Comparison of ENCODE assay signal across 14 cellular contexts in the genomic region with DNA sequence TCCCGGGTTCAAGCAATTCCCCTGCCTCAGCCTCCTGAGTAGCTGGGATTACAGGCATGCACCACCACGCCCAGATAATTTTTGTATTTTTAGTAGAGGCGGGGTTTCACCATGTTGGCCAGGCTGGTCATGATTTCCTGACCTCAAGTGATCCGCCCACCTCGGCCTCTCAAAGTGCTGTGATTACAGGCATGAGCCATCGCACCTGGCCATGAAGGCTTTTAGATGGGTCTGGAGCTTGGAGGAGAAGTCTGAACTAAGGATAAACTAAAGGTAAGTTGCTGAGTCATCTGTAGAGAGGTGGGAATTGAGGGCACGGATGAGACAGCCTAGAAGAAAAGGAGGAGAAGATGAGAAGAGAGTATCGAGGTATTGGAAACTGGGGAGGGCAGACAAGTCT. TPM values are rescaled to one million over a fixed set of nuclear protein-coding genes. Genes with fewer than 3 reads are reported as not detected.
DNase-seq lines count a peak whose midpoint lies in the region; TF ChIP-seq lines count a peak whose summit lies in the region.
"Not testable (repeated sequence)": the region's sequence is repeated elsewhere in the genome, so short reads cannot be mapped to it uniquely, and the experiment has no call there.
"Had no signal": no experiment of that assay in that cellular context is flagged by ENCODE, and none has a peak within 500 bp of the region (broad histone marks: within the 10 kb centered on the region; RNA-seq: fewer than 3 reads in every experiment).

Gene TENM3, plus strand, starts transcription at position 199 of the 400 bp plus-strand sequence. CDS start 80,619 bp downstream, outside the sequence.

- 92 to 95% methylated on average over 8 of the region's 8 CpGs for WGBS in tibial nerve, 2 donors

- H3K36me3 ChIP-seq in HUES48 (ENCODE audit: control insufficient read depth, insufficient read depth, low read length); cardiac muscle cell; tibial nerve: not testable (repeated sequence)

- H3K4me3 ChIP-seq in AG04450 (ENCODE audit: low read depth, low read length); HUES48 (ENCODE audit: low read depth, low read length); cardiac muscle cell; tibial nerve: not testable (repeated sequence)

- H3K9me3 ChIP-seq in AG04450 (ENCODE audit: control insufficient read depth, insufficient read depth, low read length); HUES48 (ENCODE audit: control insufficient read depth, insufficient read depth, low read length); cardiac muscle cell (ENCODE audit: low read depth); tibial nerve: not testable (repeated sequence)

- TF ChIP-seq CTCF in AG04450 (IDR thresholded peaks at IDR 0.05; ENCODE audit: low read depth, low read length); cardiac muscle cell (IDR thresholded peaks at IDR 0.05; ENCODE audit: low read depth, low read length); tibial nerve (IDR thresholded peaks at IDR 0.05): not testable (repeated sequence)

- CTCF ChIA-PET in AG04450 (lab: Charles Lee) = not testable (repeated sequence)

- not testable (repeated sequence) for H3K9ac ChIP-seq in HUES48 (ENCODE audit: low read depth, low read length)

- POLR2A ChIA-PET in AG04450 (lab: Yijun Ruan, JAX) = not testable (repeated sequence)

- in situ Hi-C loops in SK-MEL-5 (cut with HindIII; ENCODE audit: low pct_unique_long_range_greater_than_20kb, low sequenced_read_pairs) = not testable (repeated sequence)

- H3K4me1 ChIP-seq in HUES48 (ENCODE audit: control insufficient read depth, insufficient read depth, low read length) (peaks cover 48% of the 10 kb centered on the region), cardiac muscle cell (ENCODE audit: low read depth) (peaks cover 35% of the 10 kb centered on the region), tibial nerve (peaks cover 0 to 12% (median 0%) of the 10 kb centered on the region in 4 donors)

- H3K27me3 ChIP-seq in AG04450 (ENCODE audit: control insufficient read depth, insufficient read depth, low read length); HUES48 (ENCODE audit: control insufficient read depth, insufficient read depth, low read length); cardiac muscle cell; tibial nerve: not testable (repeated sequence)

- TF ChIP-seq POLR2A in tibial nerve (IDR thresholded peaks at IDR 0.05) = not testable (repeated sequence)

- H3K27ac ChIP-seq in AG04450 (ENCODE audit: low read depth, low read length); cardiac muscle cell; tibial nerve: not testable (repeated sequence)
- peak within 1 kb of the TSS; percentile 40 for H3K27ac ChIP-seq in HUES48 (ENCODE audit: low read depth, low read length)

- not testable (repeated sequence) for DNase-seq in AG04450 (ENCODE audit: low read depth, low spot score); SK-MEL-5 (ENCODE audit: low read depth, low spot score); dermis microvascular lymphatic vessel endothelial cell (ENCODE audit: low read depth in 2 of 2); cardiac muscle cell (ENCODE audit: low read depth in 1 of 2, low spot score in 1 of 2); pulmonary artery endothelial cell (ENCODE audit: low read depth, low spot score); tibial nerve (ENCODE audit: low spot score in 2 of 2)
- DNase-seq in myocyte (ENCODE audit: low read depth) = peak; percentile 19

- TF ChIP-seq EP300 in tibial nerve (IDR thresholded peaks at IDR 0.05) = not testable (repeated sequence)

RNA-seq across cellular contexts. Expression of gene TENM3, which starts in this region (rescaled TPM):
- 54.9 TPM in 2 replicates for polyA plus RNA-seq in AG04450 (2011; rRNA removed)
- 224 and 244 TPM in 2 replicates for polyA minus RNA-seq in AG04450 (2011; rRNA and poly(A)+ RNA removed)
- total RNA-seq in SK-MEL-5 (2014; rRNA removed; shearing (Covaris generic)) = 38.1 and 47.7 TPM in 2 replicates
- 25.9 and 30.1 TPM in 2 replicates for polyA plus RNA-seq in SK-MEL-5 (2015; cell fraction: cytosol; rRNA removed)
- polyA plus RNA-seq in SK-MEL-5 (2015; cell fraction: nucleus; rRNA removed) = 7.9 and 9.0 TPM in 2 replicates
- total RNA-seq in dermis microvascular lymphatic vessel endothelial cell = 10.3 and 43.6 TPM in 2 replicates
- total RNA-seq in cardiac muscle cell = 23.1 and 24.8 TPM in 2 replicates
- polyA plus RNA-seq in cardiac muscle cell = 7.9 and 12.5 TPM in 2 replicates
- 75.7 and 91.0 TPM in 2 replicates for total RNA-seq in myocyte
- polyA plus RNA-seq in myocyte (2012) = 44.9 TPM
- total RNA-seq in pulmonary artery endothelial cell = 17.8 and 26.4 TPM in 2 replicates
- 10 to 100 TPM; 19.0 to 60.5 (median 29.4) TPM for total RNA-seq in tibial nerve
- total RNA-seq: activated CD8-positive, alpha-beta T cell treated with anti-CD3 and anti-CD28 coated beads for 36 hours; activated T-helper 17 cell treated with anti-CD3 and anti-CD28 coated beads, Interleukin-2, amount 50 U/mL, for 72 hours; CD8-positive, alpha-beta memory T cell; OCI-LY7; T-helper 2 cell treated with Interferon-gamma antibody and Interleukin-4, amounts not matched to agents 100 ng/mL and 5 ng/mL, for 36 hours had no signal
- polyA plus RNA-seq: CD8-positive, alpha-beta memory T cell; HepG2 had no signal
